Comparison of ENCODE assay signal across 8 cellular contexts in genomic region chr14:21455912-21456667, GRCh38.
DNase-seq lines count a peak whose midpoint lies in the region; ATAC-seq and TF ChIP-seq lines count a peak whose summit lies in the region.

Gene CHD8 (minus strand): TSS chr14:21456123. CDS start chr14:21431643, 24,480 bp downstream.

- CTCF ChIA-PET in AG04449 (lab: Yijun Ruan, JAX) = interaction anchor here (0.6 to 5.6 kb wide), 17 partner anchors 10 to 416 kb away, joined by 3 to 52 read pairs (median 6); partner anchors contain the start of genes RAB2B and TOX4

- DNase-seq in AG04449 (ENCODE audit: low read depth, low spot score) (peak; percentile 96), NCI-H2227 (lab: John Stamatoyannopoulos, UW; ENCODE audit: unreplicated experiment) (peak; percentile 99), cardiac fibroblast (ENCODE audit: low read depth in 2 of 2) (peak; percentile 100), iPS-NIHi7 (ENCODE audit: extremely low spot score) (peak; percentile 99), smooth muscle cell of the brain vasculature (ENCODE audit: low read depth, low spot score) (peak; percentile 99)

- peak; percentile 69 for TF ChIP-seq CTCF in AG04449 (IDR thresholded peaks at IDR 0.05; ENCODE audit: insufficient read depth, low read length, missing control alignments)
- TF ChIP-seq CTCF in WI38 (IDR thresholded peaks at IDR 0.05; ENCODE audit: low read depth, low read length) = peak; percentile 27
- TF ChIP-seq CTCF in cardiac fibroblast (IDR thresholded peaks at IDR 0.05; ENCODE audit: low read depth, low read length) = peak; percentile 51

- ATAC-seq in GM18870 (IDR thresholded peaks at IDR 0.05; ENCODE audit: unreplicated experiment) (peak; percentile 97), HG03139 (IDR thresholded peaks at IDR 0.05; ENCODE audit: unreplicated experiment) (peak; percentile 96)

- POLR2A ChIA-PET in AG04449 (lab: Yijun Ruan, JAX) = interaction anchor here (0.6 to 2.1 kb wide), 5 partner anchors 19 to 186 kb away, joined by 3 to 14 read pairs (median 3); partner anchors contain the start of gene METTL3

- H3K4me3 ChIP-seq in AG04449 (ENCODE audit: low read depth, low read length) (peak within 1 kb of the TSS; percentile 87), WI38 (ENCODE audit: low read depth, low read length) (peak within 1 kb of the TSS; percentile 96), cardiac fibroblast (replicated peaks in 1 of 2; ENCODE audit: low read depth in 2 of 2, low read length in 2 of 2) (peak within 1 kb of the TSS; percentile 82 to 91)

Comparison
In these comparisons a context has a peak if more than half of its experiments do, and no peak if none do; other contexts are left out.
1. Peak in every context shown above with its lines: DNase-seq, ATAC-seq and H3K4me3 ChIP-seq.